ENCODE assay signal across 1 cellular context in genomic region chr4:112636688-112637551, GRCh38.
A peak's percentile ranks its signal among the peaks of the same experiment; 100 is the strongest.
TF ChIP-seq lines count a peak whose summit lies in the region.

Gene LARP7 (plus strand): TSS chr4:112637143. CDS start chr4:112644670, 7,527 bp downstream.
Gene ZGRF1 (minus strand): TSS chr4:112636909. CDS start chr4:112633176, 3,733 bp downstream.

TF ChIP-seq in K562, 482 proteins besides CTCF, POLR2A, EP300 and RAD21 (continued from another document and continues in another):
- TF ChIP-seq AFF1 (IDR thresholded peaks at IDR 0.05; ENCODE audit: low read depth in 1 of 2, partially characterized antibody in 2 of 2), result peak in 1 of 2 experiments; percentile 53
- no peak for TF ChIP-seq ZNF23 (CRISPR knock-in tag; IDR thresholded peaks at IDR 0.05)
- TF ChIP-seq ZBTB9 (CRISPR knock-in tag; IDR thresholded peaks at IDR 0.05), result no peak
- 0 out of 2 replicates have a peak, but pooled peaks have one; percentile 35 for TF ChIP-seq ZBTB43 (CRISPR knock-in tag; IDR thresholded peaks at IDR 0.05)
- TF ChIP-seq GTF2B (IDR thresholded peaks at IDR 0.05; ENCODE audit: extremely low read depth, insufficient read length), result no peak
- peak in 1 of 2 experiments; percentile 84; a peak in 1 of 4 replicates for TF ChIP-seq FOXA3 (CRISPR knock-in tag; conservative IDR thresholded peaks at IDR 0.05 in 1 of 2, IDR thresholded peaks at IDR 0.05 in 1 of 2)
- TF ChIP-seq C11orf30 (IDR thresholded peaks at IDR 0.05; ENCODE audit: low read depth), result peak; percentile 97
- no peak for TF ChIP-seq KDM5B (IDR thresholded peaks at IDR 0.05; ENCODE audit: insufficient replicate concordance, low read depth, low read length)
- peak; percentile 87 for TF ChIP-seq PRDM10 (IDR thresholded peaks at IDR 0.05; ENCODE audit: partially characterized antibody)
- peak; percentile 79 for TF ChIP-seq CHAMP1 (IDR thresholded peaks at IDR 0.05)
- peak in 1 of 3 experiments; percentile 17 for TF ChIP-seq YY1 (IDR thresholded peaks at IDR 0.05; ENCODE audit: borderline replicate concordance in 1 of 3, control insufficient read depth in 1 of 3, extremely low read depth in 1 of 3, insufficient read depth in 3 of 3, insufficient read length in 1 of 3, insufficient replicate concordance in 2 of 3, low read depth in 1 of 3, low read length in 2 of 3)
- no peak for TF ChIP-seq SMC3 (conservative IDR thresholded peaks at IDR 0.05; ENCODE audit: insufficient read depth, low read depth, low read length)
- TF ChIP-seq SMAD1 (IDR thresholded peaks at IDR 0.05; ENCODE audit: low read depth, low read length, partially characterized antibody), result peak; percentile 19
- peak; percentile 49; the same call in 1 of the 2 replicates for TF ChIP-seq SPI1 (IDR thresholded peaks at IDR 0.05; ENCODE audit: borderline replicate concordance, low read depth, low read length)
- no peak for TF ChIP-seq ZNF408 (CRISPR knock-in tag; IDR thresholded peaks at IDR 0.05; ENCODE audit: low read depth)
- peak; percentile 30; the same call in 1 of the 2 replicates for TF ChIP-seq ZNF263 (CRISPR knock-in tag; IDR thresholded peaks at IDR 0.05; ENCODE audit: borderline replicate concordance)
- peak; percentile 78 to 80 for TF ChIP-seq MNT (conservative IDR thresholded peaks at IDR 0.05)
- no peak for TF ChIP-seq PTTG1 (tag; IDR thresholded peaks at IDR 0.05; ENCODE audit: low read depth)
- peak; percentile 99 for TF ChIP-seq ATF7 (IDR thresholded peaks at IDR 0.05)
- TF ChIP-seq TSC22D4 (tag; IDR thresholded peaks at IDR 0.05), result no peak
- TF ChIP-seq KLF1 (tag; IDR thresholded peaks at IDR 0.05), result peak; percentile 59; the same call in 1 of the 2 replicates
- peak; percentile 87 for TF ChIP-seq TFAP4 (CRISPR knock-in tag; IDR thresholded peaks at IDR 0.05; ENCODE audit: borderline replicate concordance)
- peak; percentile 97 for TF ChIP-seq MTA3 (IDR thresholded peaks at IDR 0.05; ENCODE audit: borderline replicate concordance)
- peak; percentile 15 for TF ChIP-seq FOS (IDR thresholded peaks at IDR 0.05; ENCODE audit: extremely low read depth, insufficient read length)
- TF ChIP-seq ETS1 (conservative IDR thresholded peaks at IDR 0.05; ENCODE audit: control insufficient read depth, low read depth, low read length), result 0 out of 2 replicates have a peak, but pooled peaks have one; percentile 33
